In genomic region chr13:37194428-37194861, GRCh38 we compare ENCODE assay signal across 17 cellular contexts.
DNase-seq lines count a peak whose midpoint lies in the region; FAIRE-seq and TF ChIP-seq lines count a peak whose summit lies in the region.
"Had no signal": no experiment of that assay in that cellular context is flagged by ENCODE, and none has a peak within 500 bp of the region (broad histone marks: within the 10 kb centered on the region; RNA-seq: fewer than 3 reads in every experiment).

No MANE protein-coding gene starts in this region.

- no peaks in the 10 kb centered on the region for H3K27me3 Mint-ChIP-seq in nephron (ENCODE audit: low read depth)
- no peaks in the 10 kb centered on the region for H3K27me3 Mint-ChIP-seq in activated naive CD4-positive, alpha-beta T cell treated with anti-CD3 and anti-CD28 coated beads, Interleukin-2, amount 10 ng/mL, durations not matched to agents 7 days and 5 days
- H3K27me3 Mint-ChIP-seq: activated T-helper 17 cell treated with anti-CD3 and anti-CD28 coated beads, Interleukin-2, amount 50 U/mL, for 72 hours; CD4-positive, CD25-positive, alpha-beta regulatory T cell had no signal

- 45 to 63% (median 55%) methylated on average over 1 of the region's 1 CpG for WGBS in ovary, 3 donors

- no peaks in the 10 kb centered on the region for H3K9me3 Mint-ChIP-seq in nephron
- no peaks in the 10 kb centered on the region for H3K9me3 Mint-ChIP-seq in activated naive CD4-positive, alpha-beta T cell treated with anti-CD3 and anti-CD28 coated beads, Interleukin-2, amount 10 ng/mL, durations not matched to agents 7 days and 5 days

- no peaks in the 10 kb centered on the region for H3K4me1 ChIP-seq in ovary (ENCODE audit: insufficient read depth)
- H3K4me1 ChIP-seq: ascending aorta had no signal

- CTCF ChIA-PET in activated naive CD4-positive, alpha-beta T cell treated with anti-CD3 and anti-CD28 coated beads, Interleukin-2, amount 10 ng/mL, durations not matched to agents 7 days and 5 days (lab: Charles Lee): no interaction called here

- no peaks in the 10 kb centered on the region for H3K27me3 ChIP-seq in bronchial epithelial cell (ENCODE audit: control insufficient read depth, insufficient read depth, low read length)
- H3K27me3 ChIP-seq in ovary: no peaks in the 10 kb centered on the region
- H3K27me3 ChIP-seq: ascending aorta had no signal

- TF ChIP-seq CTCF in bronchial epithelial cell (IDR thresholded peaks at IDR 0.05; ENCODE audit: insufficient read depth, low read length, severe bottlenecking) (no peak), nephron (IDR thresholded peaks at IDR 0.05; ENCODE audit: unreplicated experiment in 3 of 3) (no peak), ovary (IDR thresholded peaks at IDR 0.05) (no peak)

- no peak overlapping the region for H3K27ac ChIP-seq in ovary
- H3K27ac ChIP-seq: ascending aorta had no signal

- peaks cover 17% of the 10 kb centered on the region for H3K4me1 Mint-ChIP-seq in nephron
- H3K4me1 Mint-ChIP-seq in activated naive CD4-positive, alpha-beta T cell treated with anti-CD3 and anti-CD28 coated beads, Interleukin-2, amount 10 ng/mL, durations not matched to agents 7 days and 5 days: no peaks in the 10 kb centered on the region
- H3K4me1 Mint-ChIP-seq: activated T-helper 17 cell treated with anti-CD3 and anti-CD28 coated beads, Interleukin-2, amount 50 U/mL, for 72 hours; CD4-positive, CD25-positive, alpha-beta regulatory T cell had no signal

- no peak for FAIRE-seq in bronchial epithelial cell (lab: Jason Lieb, UNC)
- FAIRE-seq: small intestine had no signal

- H3K36me3 ChIP-seq in bronchial epithelial cell (ENCODE audit: control insufficient read depth, insufficient read depth, low read length) (no peaks in the 10 kb centered on the region), ovary (no peaks in the 10 kb centered on the region)
- H3K36me3 ChIP-seq: ascending aorta had no signal

- intact Hi-C loops in ovary (cut with DNase I): no loop called here
- intact Hi-C loops in posterior cingulate gyrus (cut with DNase I): no loop called here

- H3K4me3 ChIP-seq in bronchial epithelial cell (ENCODE audit: low read depth, low read length): no peak overlapping the region
- no peak overlapping the region for H3K4me3 ChIP-seq in ovary
- H3K4me3 ChIP-seq: ascending aorta had no signal

- H3K9me3 ChIP-seq in ovary: peaks cover 0 to 2% of the 10 kb centered on the region in 2 donors
- H3K9me3 ChIP-seq: ascending aorta had no signal

- no peak for TF ChIP-seq EP300 in ovary (IDR thresholded peaks at IDR 0.05)

- DNase-seq in GM03348 (ENCODE audit: low spot score) (peak; percentile 30), NCI-H2196 treated with DMSO at 0.1 percent for 48 hours (lab: John Stamatoyannopoulos, UW; ENCODE audit: unreplicated experiment) (peak; percentile 1), bronchial epithelial cell (ENCODE audit: low read depth) (peak; percentile 98), T-helper 2 cell (no peak), ovary (no peak), posterior cingulate gyrus (no peak)
- no peak for DNase-seq in activated naive CD4-positive, alpha-beta T cell treated with anti-CD3 and anti-CD28 coated beads, Interleukin-2, amount 10 ng/mL, durations not matched to agents 7 days and 5 days
- DNase-seq: activated CD4-positive, alpha-beta T cell treated with anti-CD3 and anti-CD28 coated beads for 4 hours; CD4-positive, CD25-positive, alpha-beta regulatory T cell; hippocampal formation; NCI-H1694; small intestine; SW 1271 had no signal

- no peaks in the 10 kb centered on the region for H3K36me3 Mint-ChIP-seq in nephron (ENCODE audit: low read depth)
- H3K36me3 Mint-ChIP-seq in activated naive CD4-positive, alpha-beta T cell treated with anti-CD3 and anti-CD28 coated beads, Interleukin-2, amount 10 ng/mL, durations not matched to agents 7 days and 5 days: no peaks in the 10 kb centered on the region
- H3K36me3 Mint-ChIP-seq: CD4-positive, CD25-positive, alpha-beta regulatory T cell had no signal

- TF ChIP-seq POLR2A in ovary (IDR thresholded peaks at IDR 0.05): no peak

- H3K27ac Mint-ChIP-seq in nephron: peak overlapping the region; percentile 11 to 90 (median 71)
- H3K27ac Mint-ChIP-seq in activated naive CD4-positive, alpha-beta T cell treated with anti-CD3 and anti-CD28 coated beads, Interleukin-2, amount 10 ng/mL, durations not matched to agents 7 days and 5 days: no peak overlapping the region
- H3K27ac Mint-ChIP-seq: activated T-helper 17 cell treated with anti-CD3 and anti-CD28 coated beads, Interleukin-2, amount 50 U/mL, for 72 hours; CD4-positive, CD25-positive, alpha-beta regulatory T cell had no signal

- no peak overlapping the region for H3K4me3 Mint-ChIP-seq in nephron
- no peak overlapping the region for H3K4me3 Mint-ChIP-seq in activated naive CD4-positive, alpha-beta T cell treated with anti-CD3 and anti-CD28 coated beads, Interleukin-2, amount 10 ng/mL, durations not matched to agents 7 days and 5 days
- H3K4me3 Mint-ChIP-seq: activated T-helper 17 cell treated with anti-CD3 and anti-CD28 coated beads, Interleukin-2, amount 50 U/mL, for 72 hours; CD4-positive, CD25-positive, alpha-beta regulatory T cell; neural crest cell had no signal

Comparison
In these comparisons a context has a peak if more than half of its experiments do, and no peak if none do; other contexts are left out.
1. DNase-seq: peak in GM03348 (single experiment), NCI-H2196 treated with DMSO at 0.1 percent for 48 hours (single experiment) and bronchial epithelial cell (single experiment); none in T-helper 2 cell (0 of 5), activated naive CD4-positive, alpha-beta T cell treated with anti-CD3 and anti-CD28 coated beads, Interleukin-2, amount 10 ng/mL, durations not matched to agents 7 days and 5 days (single experiment), ovary (0 of 5) and posterior cingulate gyrus (0 of 10).